8 cellular contexts compared by ENCODE assay signal in genomic region chr14:94173885-94174621, GRCh38. TPM values are rescaled to one million over a fixed set of nuclear protein-coding genes. Genes with fewer than 3 reads are reported as not detected.
DNase-seq lines count a peak whose midpoint lies in the region; ATAC-seq and TF ChIP-seq lines count a peak whose summit lies in the region.

PPP4R4 (plus strand) TSS chr14:94174322; CDS start chr14:94174466, 144 bp downstream.

- peak within 1 kb of the TSS; percentile 94 for H3K4me3 ChIP-seq in GM23338
- H3K4me3 ChIP-seq in neuronal stem cell (ENCODE audit: low read length in 2 of 2) = peak within 1 kb of the TSS; percentile 70 to 88

- peak within 1 kb of the TSS; percentile 61 for H2BK120ac ChIP-seq in neuronal stem cell (ENCODE audit: low read depth, low read length)

- peaks cover 4% of the 10 kb centered on the region; the same call in 1 of the 2 replicates for H3F3A ChIP-seq in GM23338 (replicated peaks; ENCODE audit: low read depth)

- peaks cover 9% of the 10 kb centered on the region for H3K27me3 Mint-ChIP-seq in GM23338 (ENCODE audit: insufficient read depth, low read depth, poor library complexity)

- H3K9ac ChIP-seq in neuronal stem cell (ENCODE audit: low read depth, low read length, poor library complexity) = peak within 1 kb of the TSS; percentile 95

- peaks cover 3% of the 10 kb centered on the region; the same call in 1 of the 3 replicates for H3K36me3 Mint-ChIP-seq in GM23338 (ENCODE audit: low read depth)

- no peak within 1 kb of the TSS for H4K8ac ChIP-seq in neuronal stem cell (ENCODE audit: low read depth, low read length)

- no peaks in the 10 kb centered on the region for H3K9me2 ChIP-seq in GM23338 (ENCODE audit: insufficient read depth)

- H3K9me3 ChIP-seq in neuronal stem cell (replicated peaks in 1 of 2; ENCODE audit: control insufficient read depth in 2 of 2, insufficient read depth in 1 of 2, low read depth in 1 of 2, low read length in 2 of 2) = peaks cover 0 to 1% of the 10 kb centered on the region in 2 donors

- H3K4ac ChIP-seq in neuronal stem cell (ENCODE audit: low read length) = no peak within 1 kb of the TSS

- H3K14ac ChIP-seq in neuronal stem cell (ENCODE audit: low read length) = peak within 1 kb of the TSS; percentile 82

- peak within 1 kb of the TSS; percentile 87 for H3K4me3 Mint-ChIP-seq in GM23338

- peak within 1 kb of the TSS; percentile 60 for H3K27ac Mint-ChIP-seq in GM23338

- H3K4me1 Mint-ChIP-seq in GM23338 = peaks cover 27% of the 10 kb centered on the region

- peak within 1 kb of the TSS; percentile 73 for H3K23ac ChIP-seq in neuronal stem cell (ENCODE audit: low read depth, low read length, poor library complexity)

- H2AFZ ChIP-seq in GM23338 = peak within 1 kb of the TSS; percentile 99
- H2AFZ ChIP-seq in neuronal stem cell (ENCODE audit: low read length) = peak within 1 kb of the TSS; percentile 100

- H2AK5ac ChIP-seq in neuronal stem cell (ENCODE audit: low read depth, low read length) = peak within 1 kb of the TSS; percentile 33

- no peaks in the 10 kb centered on the region; the same call in 1 of the 2 replicates for H3K79me2 ChIP-seq in GM23338 (replicated peaks; ENCODE audit: insufficient read depth)

- H3K18ac ChIP-seq in neuronal stem cell (ENCODE audit: low read length) = peak within 1 kb of the TSS; percentile 98

- ATAC-seq in GM23338 = peak; percentile 69

- H3K4me1 ChIP-seq in GM23338 (ENCODE audit: insufficient read depth) = peaks cover 17% of the 10 kb centered on the region
- H3K4me1 ChIP-seq in neuronal stem cell (ENCODE audit: control insufficient read depth in 2 of 2, insufficient read depth in 1 of 2, low read depth in 1 of 2, low read length in 2 of 2) = peaks cover 3 to 5% of the 10 kb centered on the region in 2 donors

- WGBS in neuronal stem cell (ENCODE audit: extremely low coverage in 2 of 2, insufficient read length in 2 of 2, insufficient replicate concordance in 1 of 2), 2 donors = no CpG with 5 or more reads among the region's 87 CpGs

- peak within 1 kb of the TSS; percentile 87 for H3K27ac ChIP-seq in GM23338 (ENCODE audit: low read depth)
- H3K27ac ChIP-seq in neuronal stem cell (replicated peaks; ENCODE audit: low read length) = peak within 1 kb of the TSS; percentile 83

- no peak within 1 kb of the TSS for H4K91ac ChIP-seq in neuronal stem cell (ENCODE audit: low read depth, low read length, poor library complexity)

- H3K4me2 ChIP-seq in GM23338 = peak within 1 kb of the TSS; percentile 98
- peak within 1 kb of the TSS; percentile 81 for H3K4me2 ChIP-seq in neuronal stem cell (ENCODE audit: insufficient read depth, low read length, poor library complexity, severe bottlenecking)

- peak within 1 kb of the TSS; percentile 92 for H2BK5ac ChIP-seq in neuronal stem cell (ENCODE audit: low read length)

- H2BK12ac ChIP-seq in neuronal stem cell (ENCODE audit: low read length) = no peak within 1 kb of the TSS

- H4K20me1 ChIP-seq in GM23338 (replicated peaks; ENCODE audit: insufficient read depth) = no peaks in the 10 kb centered on the region

- peaks cover 3% of the 10 kb centered on the region for H3K79me1 ChIP-seq in neuronal stem cell (ENCODE audit: low read depth, low read length)

- H3K9me3 Mint-ChIP-seq in GM23338 = no peaks in the 10 kb centered on the region; the same call in 2 of the 3 replicates

- no peak for TF ChIP-seq CTCF in GM23338 (conservative IDR thresholded peaks at IDR 0.05; ENCODE audit: low read depth in 2 of 2)

- peaks cover 37% of the 10 kb centered on the region for H3K27me3 ChIP-seq in GM23338 (ENCODE audit: insufficient read depth)
- peaks cover 0 to 21% (median 0%) of the 10 kb centered on the region in 3 experiments for H3K27me3 ChIP-seq in neuronal stem cell (ENCODE audit: control insufficient read depth in 3 of 3, insufficient read depth in 3 of 3, low read depth in 1 of 3, low read length in 3 of 3)

- H2BK15ac ChIP-seq in neuronal stem cell (ENCODE audit: low read length) = peak within 1 kb of the TSS; percentile 65

- no peaks in the 10 kb centered on the region for H3K36me3 ChIP-seq in GM23338 (ENCODE audit: insufficient read depth)
- H3K36me3 ChIP-seq in neuronal stem cell (replicated peaks in 1 of 2; ENCODE audit: control insufficient read depth in 2 of 2, insufficient read depth in 2 of 2, low read length in 2 of 2) = no peaks in the 10 kb centered on the region

- DNase-seq in DMS53 (lab: John Stamatoyannopoulos, UW) (peak; percentile 92), GM23338 (ENCODE audit: low spot score) (peak; percentile 97), M059J (ENCODE audit: low read depth) (peak; percentile 69), SIG-M5 (lab: John Stamatoyannopoulos, UW) (peak; percentile 3), foreskin melanocyte (peak; percentile 47), neuronal stem cell (ENCODE audit: low spot score) (peak; percentile 93), stromal cell of bone marrow (ENCODE audit: low read depth) (peak; percentile 13)
- DNase-seq in activated gamma-delta T cell treated with anti-CD3 and anti-CD28 coated beads, Interleukin-2, amount 50 U/mL, for 16 hours (ENCODE audit: low read depth) = peak; percentile 71

TF ChIP-seq in GM23338, 12 proteins besides CTCF, POLR2A, EP300 and RAD21:
- TF ChIP-seq POLR2AphosphoS5 (IDR thresholded peaks at IDR 0.05; ENCODE audit: low read depth) (peak; percentile 67), EZH2 (IDR thresholded peaks at IDR 0.05; ENCODE audit: low read depth, unreplicated experiment) (no peak)
- TF ChIP-seq, protein P1, sequence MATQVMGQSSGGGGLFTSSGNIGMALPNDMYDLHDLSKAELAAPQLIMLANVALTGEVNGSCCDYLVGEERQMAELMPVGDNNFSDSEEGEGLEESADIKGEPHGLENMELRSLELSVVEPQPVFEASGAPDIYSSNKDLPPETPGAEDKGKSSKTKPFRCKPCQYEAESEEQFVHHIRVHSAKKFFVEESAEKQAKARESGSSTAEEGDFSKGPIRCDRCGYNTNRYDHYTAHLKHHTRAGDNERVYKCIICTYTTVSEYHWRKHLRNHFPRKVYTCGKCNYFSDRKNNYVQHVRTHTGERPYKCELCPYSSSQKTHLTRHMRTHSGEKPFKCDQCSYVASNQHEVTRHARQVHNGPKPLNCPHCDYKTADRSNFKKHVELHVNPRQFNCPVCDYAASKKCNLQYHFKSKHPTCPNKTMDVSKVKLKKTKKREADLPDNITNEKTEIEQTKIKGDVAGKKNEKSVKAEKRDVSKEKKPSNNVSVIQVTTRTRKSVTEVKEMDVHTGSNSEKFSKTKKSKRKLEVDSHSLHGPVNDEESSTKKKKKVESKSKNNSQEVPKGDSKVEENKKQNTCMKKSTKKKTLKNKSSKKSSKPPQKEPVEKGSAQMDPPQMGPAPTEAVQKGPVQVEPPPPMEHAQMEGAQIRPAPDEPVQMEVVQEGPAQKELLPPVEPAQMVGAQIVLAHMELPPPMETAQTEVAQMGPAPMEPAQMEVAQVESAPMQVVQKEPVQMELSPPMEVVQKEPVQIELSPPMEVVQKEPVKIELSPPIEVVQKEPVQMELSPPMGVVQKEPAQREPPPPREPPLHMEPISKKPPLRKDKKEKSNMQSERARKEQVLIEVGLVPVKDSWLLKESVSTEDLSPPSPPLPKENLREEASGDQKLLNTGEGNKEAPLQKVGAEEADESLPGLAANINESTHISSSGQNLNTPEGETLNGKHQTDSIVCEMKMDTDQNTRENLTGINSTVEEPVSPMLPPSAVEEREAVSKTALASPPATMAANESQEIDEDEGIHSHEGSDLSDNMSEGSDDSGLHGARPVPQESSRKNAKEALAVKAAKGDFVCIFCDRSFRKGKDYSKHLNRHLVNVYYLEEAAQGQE (IDR thresholded peaks at IDR 0.05; ENCODE audit: unreplicated experiment) = no peak
TF ChIP-seq in GM23338: peak in this region for 1.

RNA-seq across cellular contexts. Expression of gene PPP4R4, which starts in this region (rescaled TPM):
- total RNA-seq in GM23338 (2014; rRNA removed; shearing (Covaris generic)) = 11.1 and 20.9 TPM in 2 replicates
- 2.5 and 3.0 TPM in 2 replicates for polyA plus RNA-seq in GM23338 (2016; fragmentation: Nextera tagmentation; extraction: Ambion mirVana)
- 0.15 and 0.99 TPM in 2 replicates for total RNA-seq in M059J (2014; rRNA removed; shearing (Covaris generic))
- polyA plus RNA-seq in neuronal stem cell (2013, experiment 1 of 2) = 11.8 TPM
- polyA plus RNA-seq in neuronal stem cell (2013, experiment 2 of 2) = 12.4 TPM

Comparison
In these comparisons a context has a peak if more than half of its experiments do, and no peak if none do; other contexts are left out.
1. Peak in every context shown above with its lines: DNase-seq, ATAC-seq, H3K4me3 ChIP-seq and H3K27ac ChIP-seq.
2. Peak in DNase-seq in M059J; RNA of the gene not detected or under 1 TPM.
3. DNase-seq: peak in every context shown above with its lines; median percentile 97 in GM23338; 93 in neuronal stem cell; 92 in DMS53; 71 in activated gamma-delta T cell treated with anti-CD3 and anti-CD28 coated beads, Interleukin-2, amount 50 U/mL, for 16 hours; 69 in M059J; 47 in foreskin melanocyte; 13 in stromal cell of bone marrow; 3 in SIG-M5.